Comparison of ENCODE assay signal across 34 cellular contexts in genomic region chr10:115744089-115744488, GRCh38.
"Had no signal": no experiment of that assay in that cellular context is flagged by ENCODE, and none has a peak within 500 bp of the region (broad histone marks: within the 10 kb centered on the region; RNA-seq: fewer than 3 reads in every experiment).

No MANE protein-coding gene starts in this region.

- H3K4me3 ChIP-seq: adrenal gland, ascending aorta, body of pancreas, breast epithelium, cardiac muscle cell had no signal

- ATAC-seq: activated naive CD4-positive, alpha-beta T cell treated with anti-CD3 and anti-CD28 coated beads, Interleukin-2, amount 50 U/mL, for 72 hours; activated naive CD8-positive, alpha-beta T cell treated with anti-CD3 and anti-CD28 coated beads, Interleukin-2, amount 50 U/mL, for 24 hours; activated T-cell treated with anti-CD3 and anti-CD28 coated beads, Interleukin-2, amount 50 U/mL, for 4 hours; activated T-cell treated with anti-CD3 and anti-CD28 coated beads, Interleukin-2, amount 50 U/mL, for 72 hours; activated T-helper 17 cell treated with anti-CD3 and anti-CD28 coated beads, Interleukin-2, amount 50 U/mL, for 72 hours; body of pancreas had no signal

- DNase-seq: activated effector memory CD4-positive, alpha-beta T cell treated with anti-CD3 and anti-CD28 coated beads, Interleukin-2, amount 50 U/mL, for 16 hours; activated effector memory CD4-positive, alpha-beta T cell treated with Interleukin-2 at 50 U/mL for 16 hours; activated gamma-delta T cell; activated gamma-delta T cell treated with Interleukin-2 at 50 U/mL for 16 hours; activated naive CD4-positive, alpha-beta T cell; activated naive CD4-positive, alpha-beta T cell treated with anti-CD3 and anti-CD28 coated beads for 36 hours; activated naive CD4-positive, alpha-beta T cell treated with anti-CD3 and anti-CD28 coated beads, Interleukin-2, amount 10 ng/mL, durations not matched to agents 7 days and 5 days; activated naive CD4-positive, alpha-beta T cell treated with anti-CD3 and anti-CD28 coated beads, Interleukin-2, amount 50 U/mL, for 16 hours; activated naive CD4-positive, alpha-beta T cell treated with Interleukin-2 at 50 U/mL for 16 hours; activated naive CD8-positive, alpha-beta T cell treated with anti-CD3 and anti-CD28 coated beads for 36 hours; activated naive CD8-positive, alpha-beta T cell treated with anti-CD3 and anti-CD28 coated beads, Interleukin-2, amount 10 ng/mL, durations not matched to agents 7 days and 5 days; activated naive CD8-positive, alpha-beta T cell treated with anti-CD3 and anti-CD28 coated beads, Interleukin-2, amount 50 U/mL, for 24 hours; activated T-cell treated with anti-CD3 and anti-CD28 coated beads, Interleukin-2, amount 50 U/mL, for 1 hour; activated T-cell treated with anti-CD3 and anti-CD28 coated beads, Interleukin-2, amount 50 U/mL, for 24 hours; activated T-cell treated with anti-CD3 and anti-CD28 coated beads, Interleukin-2, amount 50 U/mL, for 4 hours; activated T-cell treated with anti-CD3 and anti-CD28 coated beads, Interleukin-2, amount 50 U/mL, for 48 hours; activated T-cell treated with anti-CD3 and anti-CD28 coated beads, Interleukin-2, amount 50 U/mL, for 72 hours; adrenal gland; amniotic stem cell; amygdala; anterior cingulate cortex; aorta; body of pancreas; brain microvascular endothelial cell; caudate nucleus; central memory CD4-positive, alpha-beta T cell; cerebellar nuclear complex had no signal

- H3K27me3 ChIP-seq: adrenal gland, ascending aorta, body of pancreas, brain microvascular endothelial cell, breast epithelium, cardiac muscle cell had no signal

- FAIRE-seq: astrocyte, bronchial epithelial cell had no signal

- H3K4me1 ChIP-seq: ascending aorta, body of pancreas, breast epithelium had no signal

- H3K27ac ChIP-seq: adrenal gland, ascending aorta, body of pancreas, brain microvascular endothelial cell, breast epithelium, cardiac muscle cell had no signal

- H3K9me3 ChIP-seq: adrenal gland, ascending aorta, body of pancreas, breast epithelium had no signal

- H3K36me3 ChIP-seq: adrenal gland, ascending aorta, brain microvascular endothelial cell, breast epithelium, cardiac muscle cell had no signal
